Comparison of ENCODE assay signal across 9 cellular contexts in the genomic region with DNA sequence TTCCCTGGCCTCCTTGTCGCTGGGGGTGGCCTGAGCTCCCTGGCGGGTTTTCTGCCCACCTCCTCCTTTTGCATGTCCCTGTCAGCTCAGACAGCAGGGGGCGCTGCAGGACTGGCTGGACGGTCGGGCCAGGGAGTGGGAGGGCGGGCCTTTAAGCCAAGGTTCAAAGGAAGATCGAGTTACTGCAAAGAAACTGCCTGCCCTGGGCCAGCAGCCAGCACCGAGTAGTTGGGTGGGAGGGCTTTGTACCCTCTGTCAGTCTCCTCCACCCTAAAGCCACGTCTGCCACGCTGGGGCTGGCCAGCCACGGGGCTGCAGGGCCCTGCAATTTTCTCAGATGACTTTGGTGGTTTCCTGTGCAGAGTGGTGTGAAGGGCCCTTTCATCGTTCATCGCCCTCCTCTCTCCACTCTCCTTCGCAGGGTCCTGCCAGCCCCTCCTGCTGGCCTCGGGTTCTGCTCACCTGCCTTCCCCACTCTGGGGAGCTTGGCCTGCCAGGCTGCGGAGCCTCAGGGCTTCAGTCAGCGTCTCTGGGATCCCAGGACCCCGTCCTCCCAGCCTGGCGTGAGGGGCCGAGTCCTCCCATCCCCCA. TPM values are rescaled to one million over a fixed set of nuclear protein-coding genes. Genes with fewer than 3 reads are reported as not detected.
DNase-seq lines count a peak whose midpoint lies in the region; TF ChIP-seq lines count a peak whose summit lies in the region.
"Had no signal": no experiment of that assay in that cellular context is flagged by ENCODE, and none has a peak within 500 bp of the region (broad histone marks: within the 10 kb centered on the region; RNA-seq: fewer than 3 reads in every experiment).

No MANE protein-coding gene starts in this region.

- H3K36me3 ChIP-seq in HUES64 (ENCODE audit: insufficient read depth, low read length) (no peaks in the 10 kb centered on the region), NT2/D1 (ENCODE audit: insufficient read depth, insufficient read length, low read length) (no peaks in the 10 kb centered on the region), mucosa of rectum (ENCODE audit: control insufficient read depth in 2 of 2, insufficient read depth in 2 of 2, low read length in 2 of 2) (no peaks in the 10 kb centered on the region)

- peaks cover 5% of the 10 kb centered on the region; the same call in 1 of the 2 replicates for H3K4me1 ChIP-seq in HUES64 (ENCODE audit: insufficient read depth, low read length)
- H3K4me1 ChIP-seq in NT2/D1 (ENCODE audit: insufficient read depth, insufficient read length), result peaks cover 5% of the 10 kb centered on the region
- peaks cover 22 to 24% of the 10 kb centered on the region in 2 donors for H3K4me1 ChIP-seq in mucosa of rectum (ENCODE audit: control insufficient read depth in 2 of 2, insufficient read depth in 2 of 2, low read length in 2 of 2)

- peak; percentile 96 for TF ChIP-seq CTCF in GM10266 (IDR thresholded peaks at IDR 0.05; ENCODE audit: control insufficient read depth, insufficient read depth, low read depth, missing control alignments)
- peak; percentile 81 for TF ChIP-seq CTCF in epithelial cell of proximal tubule (conservative IDR thresholded peaks at IDR 0.05; ENCODE audit: low read depth, low read length)

- H3K9ac ChIP-seq in HUES64 (ENCODE audit: low read depth, low read length), result no peak overlapping the region
- H3K9ac ChIP-seq in NT2/D1 (ENCODE audit: insufficient read length, low read depth), result peak overlapping the region; percentile 65
- peak overlapping the region; percentile 58 to 61 for H3K9ac ChIP-seq in mucosa of rectum (ENCODE audit: low read depth in 1 of 2, low read length in 2 of 2)

- H3K27me3 ChIP-seq in HUES64 (ENCODE audit: insufficient read depth, low read length), result no peaks in the 10 kb centered on the region
- H3K27me3 ChIP-seq in NT2/D1 (ENCODE audit: insufficient read depth, insufficient read length), result no peaks in the 10 kb centered on the region
- H3K27me3 ChIP-seq in mucosa of rectum (ENCODE audit: control insufficient read depth in 2 of 2, insufficient read depth in 2 of 2, low read length in 2 of 2), result no peaks in the 10 kb centered on the region

- H3K9me3 ChIP-seq in HUES64 (ENCODE audit: insufficient read depth, low read depth, low read length), result no peaks in the 10 kb centered on the region
- H3K9me3 ChIP-seq in NT2/D1 (ENCODE audit: insufficient read depth, low read length), result no peaks in the 10 kb centered on the region
- H3K9me3 ChIP-seq in mucosa of rectum (ENCODE audit: control insufficient read depth in 2 of 2, low read length in 2 of 2), result no peaks in the 10 kb centered on the region

- peak; percentile 88 for DNase-seq in GM10266 (ENCODE audit: extremely low spot score)
- DNase-seq in NT2/D1 (ENCODE audit: low read depth, low spot score), result peak; percentile 79
- DNase-seq in activated T-cell treated with anti-CD3 and anti-CD28 coated beads for 1 hour (ENCODE audit: low read depth), result peak; percentile 95
- DNase-seq in epithelial cell of proximal tubule (ENCODE audit: low read depth), result no peak
- DNase-seq in stimulated activated CD8-positive, alpha-beta memory T cell treated with anti-CD3 and anti-CD28 coated beads, Interleukin-2, amount 100 ng/mL, for 1 hour (ENCODE audit: low read depth in 2 of 2), result peak; percentile 79 to 88
- DNase-seq in HCEC 1CT, result no peak

- 28% methylated on average over 19 of the region's 20 CpGs for WGBS in HUES64

- peak overlapping the region; percentile 39 for H3K4me3 ChIP-seq in HUES64 (ENCODE audit: low read length)
- no peak overlapping the region for H3K4me3 ChIP-seq in NT2/D1 (ENCODE audit: insufficient read length, low read depth)
- peak overlapping the region; percentile 14 for H3K4me3 ChIP-seq in epithelial cell of proximal tubule (ENCODE audit: low read depth, low read length)
- H3K4me3 ChIP-seq in mucosa of rectum (ENCODE audit: low read length in 2 of 2), result peak overlapping the region; percentile 25 to 34

- H3K27ac ChIP-seq in HUES64 (ENCODE audit: low read depth, low read length) (no peak overlapping the region), mucosa of rectum (ENCODE audit: low read depth in 2 of 2, low read length in 2 of 2) (peak overlapping the region; percentile 88 to 91)

RNA-seq across cellular contexts. Expression of a gene that starts 12.3 kb away (rescaled TPM):
- not detected for polyA plus RNA-seq in HUES64 (2013, experiment 1 of 2)
- not detected for polyA plus RNA-seq in HUES64 (2013, experiment 2 of 2)
- total RNA-seq in epithelial cell of proximal tubule, result not detected in 2 replicates

RNA-seq across cellular contexts. Expression of a gene that starts 17.9 kb away (rescaled TPM):
- 6.4 TPM for polyA plus RNA-seq in HUES64 (2013, experiment 1 of 2)
- 6.6 TPM for polyA plus RNA-seq in HUES64 (2013, experiment 2 of 2)
- not detected in 2 replicates for total RNA-seq in epithelial cell of proximal tubule
- total RNA-seq: subcutaneous adipose tissue had no signal

RNA-seq across cellular contexts. Expression of a gene that starts 52.3 kb away (rescaled TPM):
- 10.9 TPM for polyA plus RNA-seq in HUES64 (2013, experiment 1 of 2)
- 18.4 TPM for polyA plus RNA-seq in HUES64 (2013, experiment 2 of 2)
- 48.3 and 61.7 TPM in 2 replicates for total RNA-seq in epithelial cell of proximal tubule

RNA-seq across cellular contexts. Expression of a gene that starts 53.6 kb away (rescaled TPM):
- polyA plus RNA-seq in HUES64 (2013, experiment 1 of 2), result 0.50 TPM
- 0.63 TPM for polyA plus RNA-seq in HUES64 (2013, experiment 2 of 2)
- not detected in 2 replicates for total RNA-seq in epithelial cell of proximal tubule

Comparison
In these comparisons a context has a peak if more than half of its experiments do, and no peak if none do; other contexts are left out.
1. DNase-seq: peak in GM10266 (single experiment), NT2/D1 (single experiment), activated T-cell treated with anti-CD3 and anti-CD28 coated beads for 1 hour (single experiment) and stimulated activated CD8-positive, alpha-beta memory T cell treated with anti-CD3 and anti-CD28 coated beads, Interleukin-2, amount 100 ng/mL, for 1 hour (2 of 2); none in epithelial cell of proximal tubule (single experiment) and HCEC 1CT (single experiment).